ENCODE assay signal across 8 cellular contexts in the genomic region with DNA sequence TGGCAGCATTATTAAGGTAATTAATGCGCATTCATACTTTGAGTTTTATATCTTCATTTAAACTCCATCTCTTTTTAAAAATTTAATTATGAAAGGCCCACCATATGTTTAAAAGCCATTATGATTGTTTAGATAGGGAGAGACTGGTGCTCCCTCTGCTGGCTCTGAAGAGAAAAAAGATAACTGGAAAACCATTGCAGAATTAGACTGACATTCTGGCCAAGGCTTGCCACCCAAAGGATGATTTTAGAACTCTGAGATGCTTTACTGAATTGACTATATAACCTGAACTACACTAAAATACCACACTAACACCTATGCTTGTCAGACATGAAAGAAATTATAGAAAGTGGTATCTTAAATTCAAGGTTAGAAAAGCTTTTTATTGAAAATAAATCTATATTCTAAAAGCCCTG.
DNase-seq lines count a peak whose midpoint lies in the region; ATAC-seq, FAIRE-seq and TF ChIP-seq lines count a peak whose summit lies in the region.

No MANE protein-coding gene starts in this region.

- DNase-seq in ACHN (peak; percentile 54), GM13977 (ENCODE audit: low spot score) (peak; percentile 21), KBM-7 (peak; percentile 32), SK-MEL-5 (ENCODE audit: low read depth, low spot score) (peak; percentile 63), fibroblast of villous mesenchyme (ENCODE audit: low read depth) (peak; percentile 54), small intestine (peak; percentile 13), sciatic nerve (ENCODE audit: low spot score) (no peak), COLO829 (ENCODE audit: low spot score) (no peak)

- no peaks in the 10 kb centered on the region for H3K27me3 ChIP-seq in small intestine (ENCODE audit: control insufficient read depth in 2 of 2, insufficient read depth in 2 of 2, low read length in 2 of 2)

- WGBS in small intestine, 3 donors: 66 to 87% (median 76%) methylated on average over 1 of the region's 1 CpG

- in situ Hi-C loops in ACHN (cut with HindIII; ENCODE audit: low pct_ligation_motif_present, low pct_unique_long_range_greater_than_20kb, low sequenced_read_pairs) (no loop called here), GM13977 (cut with MboI; ENCODE audit: low pct_unique_long_range_greater_than_20kb, low sequenced_read_pairs, unreplicated experiment) (no loop called here), KBM-7 (cut with MboI; ENCODE audit: low pct_unique_long_range_greater_than_20kb, low sequenced_read_pairs) (no loop called here), SK-MEL-5 (cut with HindIII; ENCODE audit: low pct_unique_long_range_greater_than_20kb, low sequenced_read_pairs) (no loop called here)

- ATAC-seq in sciatic nerve: no peak

- H3K9me3 ChIP-seq in small intestine (ENCODE audit: control insufficient read depth, low read depth): no peaks in the 10 kb centered on the region

- FAIRE-seq in small intestine (lab: Jason Lieb, UNC): no peak

- intact Hi-C loops in sciatic nerve (cut with DNase I): no loop called here

- no peaks in the 10 kb centered on the region for H3K36me3 ChIP-seq in small intestine (ENCODE audit: control insufficient read depth in 2 of 2, insufficient read depth in 2 of 2, low read length in 2 of 2)

- H3K4me3 ChIP-seq in fibroblast of villous mesenchyme (ENCODE audit: low read depth, low read length) (no peak overlapping the region), small intestine (ENCODE audit: low read depth in 1 of 2, low read length in 2 of 2) (no peak overlapping the region)

- TF ChIP-seq CTCF in GM13977 (IDR thresholded peaks at IDR 0.05; ENCODE audit: extremely low read depth, insufficient read depth, missing control alignments): peak; percentile 66
- peak; percentile 72 for TF ChIP-seq CTCF in fibroblast of villous mesenchyme (IDR thresholded peaks at IDR 0.05; ENCODE audit: insufficient read depth, low read depth, low read length)

- no peaks in the 10 kb centered on the region for H3K4me1 ChIP-seq in small intestine (ENCODE audit: control insufficient read depth in 2 of 2, insufficient read depth in 1 of 2, low read depth in 1 of 2, low read length in 1 of 2)

- no peak overlapping the region for H3K27ac ChIP-seq in small intestine (ENCODE audit: low read depth in 1 of 2, low read length in 1 of 2)

Comparison
In these comparisons a context has a peak if more than half of its experiments do, and no peak if none do; other contexts are left out.
1. DNase-seq: peak in ACHN (single experiment), GM13977 (single experiment), KBM-7 (single experiment), SK-MEL-5 (single experiment), fibroblast of villous mesenchyme (single experiment) and small intestine (single experiment); none in sciatic nerve (single experiment) and COLO829 (single experiment).